Comparison of ENCODE assay signal across 8 cellular contexts in genomic region chr14:20782280-20782890, GRCh38. TPM values are rescaled to one million over a fixed set of nuclear protein-coding genes. Genes with fewer than 3 reads are reported as not detected.
DNase-seq lines count a peak whose midpoint lies in the region; ATAC-seq and TF ChIP-seq lines count a peak whose summit lies in the region.

No MANE protein-coding gene starts in this region.

- H3K4me3 ChIP-seq in SK-N-SH (ENCODE audit: low read depth in 2 of 2, low read length in 1 of 2): no peak overlapping the region

- 4% methylated on average over 5 of the region's 5 CpGs for WGBS in SK-N-SH (ENCODE audit: low lambda C conversion rate)

- no peaks in the 10 kb centered on the region for H3K79me2 ChIP-seq in SK-N-SH (ENCODE audit: insufficient read depth)

- intact Hi-C loops in posterior cingulate gyrus (cut with DNase I): no loop called here

- no peaks in the 10 kb centered on the region for H3K36me3 ChIP-seq in SK-N-SH (replicated peaks in 1 of 2; ENCODE audit: control insufficient read depth in 1 of 2, insufficient read depth in 2 of 2, low read length in 1 of 2)

- no peaks in the 10 kb centered on the region for H4K20me1 ChIP-seq in SK-N-SH (ENCODE audit: insufficient read depth)

- CTCF ChIA-PET in SK-N-SH (lab: Yijun Ruan, JAX): no interaction called here

- H3K9me3 Mint-ChIP-seq in activated naive CD8-positive, alpha-beta T cell (ENCODE audit: low read depth): no peaks in the 10 kb centered on the region
- H3K9me3 Mint-ChIP-seq in natural killer cell treated with Interleukin-12 subunit alpha and Interleukin-12 subunit beta and Interleukin-15 and Interleukin-18, amount 100 ng/mL, for 72 hours: no peaks in the 10 kb centered on the region

- peak overlapping the region; percentile 74 for H3K4me3 Mint-ChIP-seq in activated naive CD8-positive, alpha-beta T cell
- H3K4me3 Mint-ChIP-seq in natural killer cell treated with Interleukin-12 subunit alpha and Interleukin-12 subunit beta and Interleukin-15 and Interleukin-18, amount 100 ng/mL, for 72 hours: peak overlapping the region; percentile 87

- peaks cover 12% of the 10 kb centered on the region; the same call in 1 of the 2 replicates for H3K27me3 ChIP-seq in SK-N-SH (ENCODE audit: insufficient read depth)

- no peak overlapping the region for H3K9ac ChIP-seq in SK-N-SH

- TF ChIP-seq EP300 in SK-N-SH (IDR thresholded peaks at IDR 0.05; ENCODE audit: borderline replicate concordance in 1 of 2, low read depth in 1 of 2, low read length in 1 of 2): no peak

- no peak overlapping the region for H2AFZ ChIP-seq in SK-N-SH (ENCODE audit: low read depth)

- TF ChIP-seq CTCF in SK-N-SH (IDR thresholded peaks at IDR 0.05): no peak

- no peaks in the 10 kb centered on the region; a peak in 1 of 4 replicates for H3K4me1 ChIP-seq in SK-N-SH (ENCODE audit: control insufficient read depth in 1 of 2, insufficient read depth in 2 of 2, low read depth in 1 of 2, low read length in 1 of 2)

- H3K27me3 Mint-ChIP-seq in activated naive CD8-positive, alpha-beta T cell: no peaks in the 10 kb centered on the region
- H3K27me3 Mint-ChIP-seq in natural killer cell treated with Interleukin-12 subunit alpha and Interleukin-12 subunit beta and Interleukin-15 and Interleukin-18, amount 100 ng/mL, for 72 hours: no peaks in the 10 kb centered on the region

- no peaks in the 10 kb centered on the region for H3K9me2 ChIP-seq in SK-N-SH

- POLR2A ChIA-PET in SK-N-SH (lab: Yijun Ruan, JAX): no interaction called here

- no peak overlapping the region for H3K4me2 ChIP-seq in SK-N-SH

- peak; percentile 59 for ATAC-seq in GM19023 (IDR thresholded peaks at IDR 0.05; ENCODE audit: unreplicated experiment)
- peak; percentile 55 for ATAC-seq in HG03175 (IDR thresholded peaks at IDR 0.05; ENCODE audit: unreplicated experiment)
- ATAC-seq in natural killer cell treated with Interleukin-12 subunit alpha and Interleukin-12 subunit beta and Interleukin-15 and Interleukin-18, amount 100 ng/mL, for 72 hours: peak; percentile 80 to 81
- no peak for ATAC-seq in HG02970 (IDR thresholded peaks at IDR 0.05; ENCODE audit: low FRiP score, unreplicated experiment)

- no peaks in the 10 kb centered on the region for H3F3A ChIP-seq in SK-N-SH (replicated peaks; ENCODE audit: insufficient read depth)

- H3K27ac ChIP-seq in SK-N-SH (ENCODE audit: low read depth in 2 of 2, low read length in 1 of 2): no peak overlapping the region

- peaks cover 30% of the 10 kb centered on the region for H3K4me1 Mint-ChIP-seq in activated naive CD8-positive, alpha-beta T cell (ENCODE audit: low read depth)
- peaks cover 23 to 29% of the 10 kb centered on the region in 2 donors for H3K4me1 Mint-ChIP-seq in natural killer cell treated with Interleukin-12 subunit alpha and Interleukin-12 subunit beta and Interleukin-15 and Interleukin-18, amount 100 ng/mL, for 72 hours (ENCODE audit: low read depth in 2 of 2)

- H3K9me3 ChIP-seq in SK-N-SH: no peaks in the 10 kb centered on the region

- no peak for DNase-seq in natural killer cell treated with Interleukin-12 subunit alpha and Interleukin-12 subunit beta and Interleukin-15 and Interleukin-18, amount 100 ng/mL, for 72 hours (ENCODE audit: low spot score)
- no peak for DNase-seq in posterior cingulate gyrus
- DNase-seq in SK-N-SH: no peak
- no peak for DNase-seq in epidermal melanocyte (ENCODE audit: insufficient read length, low spot score)

- TF ChIP-seq RAD21 in SK-N-SH (IDR thresholded peaks at IDR 0.05; ENCODE audit: low read length): no peak

- H3K27ac Mint-ChIP-seq in activated naive CD8-positive, alpha-beta T cell: peak overlapping the region; percentile 69
- H3K27ac Mint-ChIP-seq in natural killer cell treated with Interleukin-12 subunit alpha and Interleukin-12 subunit beta and Interleukin-15 and Interleukin-18, amount 100 ng/mL, for 72 hours: peak overlapping the region; percentile 76 to 81

- H3K36me3 Mint-ChIP-seq in activated naive CD8-positive, alpha-beta T cell: no peaks in the 10 kb centered on the region
- no peaks in the 10 kb centered on the region for H3K36me3 Mint-ChIP-seq in natural killer cell treated with Interleukin-12 subunit alpha and Interleukin-12 subunit beta and Interleukin-15 and Interleukin-18, amount 100 ng/mL, for 72 hours

TF ChIP-seq in SK-N-SH, 30 proteins besides CTCF, POLR2A, EP300 and RAD21 (continues in another document):
- no peak for TF ChIP-seq RFX5 (IDR thresholded peaks at IDR 0.05; ENCODE audit: low read length)
- no peak for TF ChIP-seq POLR2AphosphoS5 (IDR thresholded peaks at IDR 0.05; ENCODE audit: low read depth, low read length)
- no peak for TF ChIP-seq IRF3 (IDR thresholded peaks at IDR 0.05; ENCODE audit: low read depth, low read length)
- no peak for TF ChIP-seq ZBTB33 (IDR thresholded peaks at IDR 0.05; ENCODE audit: borderline replicate concordance, low read depth)
- TF ChIP-seq USF2 (IDR thresholded peaks at IDR 0.05; ENCODE audit: borderline replicate concordance, low read depth, low read length): no peak

RNA-seq across cellular contexts. Expression of gene RNASE6, which starts 1.3 kb away (rescaled TPM):
- total RNA-seq in natural killer cell treated with Interleukin-12 subunit alpha and Interleukin-12 subunit beta and Interleukin-15 and Interleukin-18, amount 100 ng/mL, for 72 hours: 1 to 10 TPM in 1 of 2 donors, under 1 TPM in 1; 0.56 to 1.3 TPM
- not detected in 2 replicates for polyA plus RNA-seq in SK-N-SH (2012; rRNA removed)
- not detected in 2 replicates for polyA plus RNA-seq in SK-N-SH (2012; cell fraction: cytosol; rRNA removed)
- not detected in 2 replicates for polyA plus RNA-seq in SK-N-SH (2012; cell fraction: nucleus; rRNA removed)

RNA-seq across cellular contexts. Expression of gene EDDM3B, which starts 14.2 kb away (rescaled TPM):
- not detected for total RNA-seq in natural killer cell treated with Interleukin-12 subunit alpha and Interleukin-12 subunit beta and Interleukin-15 and Interleukin-18, amount 100 ng/mL, for 72 hours
- polyA plus RNA-seq in SK-N-SH (2012; rRNA removed): not detected in 2 replicates
- polyA plus RNA-seq in SK-N-SH (2012; cell fraction: cytosol; rRNA removed): not detected in 2 replicates
- polyA plus RNA-seq in SK-N-SH (2012; cell fraction: nucleus; rRNA removed): not detected in 2 replicates

RNA-seq across cellular contexts. Expression of gene RNASE1, which starts 20.3 kb away (rescaled TPM):
- not detected for total RNA-seq in natural killer cell treated with Interleukin-12 subunit alpha and Interleukin-12 subunit beta and Interleukin-15 and Interleukin-18, amount 100 ng/mL, for 72 hours
- polyA plus RNA-seq in SK-N-SH (2012; rRNA removed): not detected in 2 replicates
- not detected in 2 replicates for polyA plus RNA-seq in SK-N-SH (2012; cell fraction: cytosol; rRNA removed)
- not detected in 2 replicates for polyA plus RNA-seq in SK-N-SH (2012; cell fraction: nucleus; rRNA removed)

RNA-seq across cellular contexts. Expression of gene EDDM3A, which starts 36.7 kb away (rescaled TPM):
- total RNA-seq in natural killer cell treated with Interleukin-12 subunit alpha and Interleukin-12 subunit beta and Interleukin-15 and Interleukin-18, amount 100 ng/mL, for 72 hours: not detected
- not detected in 2 replicates for polyA plus RNA-seq in SK-N-SH (2012; rRNA removed)
- polyA plus RNA-seq in SK-N-SH (2012; cell fraction: cytosol; rRNA removed): not detected in 2 replicates
- not detected in 2 replicates for polyA plus RNA-seq in SK-N-SH (2012; cell fraction: nucleus; rRNA removed)
